14 cellular contexts compared by ENCODE assay signal in genomic region chr3:113485161-113485609, GRCh38. TPM values are rescaled to one million over a fixed set of nuclear protein-coding genes. Genes with fewer than 3 reads are reported as not detected.
DNase-seq lines count a peak whose midpoint lies in the region; ATAC-seq and TF ChIP-seq lines count a peak whose summit lies in the region.
"Had no signal": no experiment of that assay in that cellular context is flagged by ENCODE, and none has a peak within 500 bp of the region (broad histone marks: within the 10 kb centered on the region; RNA-seq: fewer than 3 reads in every experiment).

No MANE protein-coding gene starts in this region.

- no peak overlapping the region for H3K4me2 ChIP-seq in osteoblast (ENCODE audit: insufficient read depth, low read length)
- no peak overlapping the region for H3K4me2 ChIP-seq in neural progenitor cell

- peak; percentile 24 for DNase-seq in activated CD4-positive, alpha-beta T cell treated with anti-CD3 and anti-CD28 coated beads for 36 hours
- no peak for DNase-seq in activated CD4-positive, alpha-beta T cell treated with anti-CD3 and anti-CD28 coated beads, Interleukin-2, amount 50 U/mL, for 48 hours
- DNase-seq in T-helper 17 cell (peak in 1 of 3 donors; percentile 30), natural killer cell (peak; percentile 64), nephron progenitor cell (no peak), osteoblast (ENCODE audit: insufficient read length, low spot score, missing footprints) (no peak), neural progenitor cell (ENCODE audit: low spot score) (no peak)
- DNase-seq: body of pancreas; naive B cell; NCI-H1694 treated with DMSO at 0.1 percent for 48 hours; NCI-H526 treated with DMSO at 0.1 percent for 48 hours; stimulated activated CD4-positive, alpha-beta T cell treated with anti-CD3 and anti-CD28 coated beads, Interleukin-2, amount 100 ng/mL, for 48 hours had no signal

- H3K27me3 Mint-ChIP-seq in activated CD4-positive, alpha-beta T cell treated with anti-CD3 and anti-CD28 coated beads for 36 hours = no peaks in the 10 kb centered on the region
- no peaks in the 10 kb centered on the region for H3K27me3 Mint-ChIP-seq in T-helper 17 cell
- H3K27me3 Mint-ChIP-seq in activated naive CD4-positive, alpha-beta T cell treated with anti-CD3 and anti-CD28 coated beads, Interleukin-2, amount 50 U/mL, for 24 hours = no peaks in the 10 kb centered on the region
- H3K27me3 Mint-ChIP-seq in natural killer cell (ENCODE audit: low read depth in 2 of 2) = no peaks in the 10 kb centered on the region
- peaks cover 3% of the 10 kb centered on the region for H3K27me3 Mint-ChIP-seq in nephron progenitor cell (ENCODE audit: low read depth, poor library complexity)
- no peaks in the 10 kb centered on the region for H3K27me3 Mint-ChIP-seq in neural progenitor cell (ENCODE audit: insufficient read depth, low read depth)
- H3K27me3 Mint-ChIP-seq: naive B cell had no signal

- no peaks in the 10 kb centered on the region for H3F3A ChIP-seq in neural progenitor cell (ENCODE audit: low read depth)

- H3K27me3 ChIP-seq in osteoblast (ENCODE audit: insufficient read depth, low read length) (no peaks in the 10 kb centered on the region), neural progenitor cell (no peaks in the 10 kb centered on the region)
- H3K27me3 ChIP-seq: body of pancreas had no signal

- H3K27ac Mint-ChIP-seq in activated CD4-positive, alpha-beta T cell treated with anti-CD3 and anti-CD28 coated beads for 36 hours = no peak overlapping the region
- peak overlapping the region; percentile 91 for H3K27ac Mint-ChIP-seq in T-helper 17 cell
- H3K27ac Mint-ChIP-seq in activated naive CD4-positive, alpha-beta T cell treated with anti-CD3 and anti-CD28 coated beads, Interleukin-2, amount 50 U/mL, for 24 hours = no peak overlapping the region
- H3K27ac Mint-ChIP-seq in natural killer cell = peak overlapping the region; percentile 84 to 95
- no peak overlapping the region for H3K27ac Mint-ChIP-seq in nephron progenitor cell
- no peak overlapping the region for H3K27ac Mint-ChIP-seq in neural progenitor cell

- H3K36me3 ChIP-seq in osteoblast (ENCODE audit: insufficient read depth, low read length) = peaks cover 2% of the 10 kb centered on the region
- peaks cover 7% of the 10 kb centered on the region for H3K36me3 ChIP-seq in neural progenitor cell

- H3K4me3 ChIP-seq in osteoblast (ENCODE audit: insufficient read depth, low read length) = no peak overlapping the region
- H3K4me3 ChIP-seq in neural progenitor cell = no peak overlapping the region
- H3K4me3 ChIP-seq: body of pancreas had no signal

- H3K27ac ChIP-seq in osteoblast (ENCODE audit: low read depth, low read length) (no peak overlapping the region), neural progenitor cell (no peak overlapping the region)
- H3K27ac ChIP-seq: body of pancreas had no signal

- H3K9me3 Mint-ChIP-seq in activated CD4-positive, alpha-beta T cell treated with anti-CD3 and anti-CD28 coated beads for 36 hours (ENCODE audit: low read depth) = no peaks in the 10 kb centered on the region
- H3K9me3 Mint-ChIP-seq in activated naive CD4-positive, alpha-beta T cell treated with anti-CD3 and anti-CD28 coated beads, Interleukin-2, amount 50 U/mL, for 24 hours = peaks cover 5% of the 10 kb centered on the region
- peaks cover 0 to 2% of the 10 kb centered on the region in 2 donors for H3K9me3 Mint-ChIP-seq in natural killer cell
- peaks cover 53% of the 10 kb centered on the region for H3K9me3 Mint-ChIP-seq in nephron progenitor cell
- H3K9me3 Mint-ChIP-seq in neural progenitor cell = peaks cover 24% of the 10 kb centered on the region

- peaks cover 10% of the 10 kb centered on the region for H3K4me1 Mint-ChIP-seq in activated CD4-positive, alpha-beta T cell treated with anti-CD3 and anti-CD28 coated beads for 36 hours
- H3K4me1 Mint-ChIP-seq in T-helper 17 cell = peaks cover 12% of the 10 kb centered on the region
- H3K4me1 Mint-ChIP-seq in activated naive CD4-positive, alpha-beta T cell treated with anti-CD3 and anti-CD28 coated beads, Interleukin-2, amount 50 U/mL, for 24 hours = peaks cover 18% of the 10 kb centered on the region
- peaks cover 41 to 48% of the 10 kb centered on the region in 2 donors for H3K4me1 Mint-ChIP-seq in natural killer cell
- no peaks in the 10 kb centered on the region for H3K4me1 Mint-ChIP-seq in nephron progenitor cell
- H3K4me1 Mint-ChIP-seq in neural progenitor cell = no peaks in the 10 kb centered on the region

- H4K20me1 ChIP-seq in osteoblast (ENCODE audit: insufficient read depth, low read length) = no peaks in the 10 kb centered on the region
- H4K20me1 ChIP-seq in neural progenitor cell (ENCODE audit: low read depth) = no peaks in the 10 kb centered on the region

- no peak overlapping the region for H2AFZ ChIP-seq in osteoblast (ENCODE audit: low read length)
- no peak overlapping the region for H2AFZ ChIP-seq in neural progenitor cell (replicated peaks)

- H3K9me3 ChIP-seq in T-helper 17 cell (ENCODE audit: control insufficient read depth, low read length, poor library complexity, severe bottlenecking) = no peaks in the 10 kb centered on the region
- H3K9me3 ChIP-seq in osteoblast (ENCODE audit: low read depth, low read length) = no peaks in the 10 kb centered on the region
- no peaks in the 10 kb centered on the region for H3K9me3 ChIP-seq in neural progenitor cell (ENCODE audit: low read depth)
- H3K9me3 ChIP-seq: body of pancreas had no signal

- ATAC-seq in activated CD4-positive, alpha-beta T cell treated with anti-CD3 and anti-CD28 coated beads for 36 hours = peak; percentile 30
- peak; percentile 82 for ATAC-seq in T-helper 17 cell
- peak; percentile 82 to 88 (median 88) for ATAC-seq in natural killer cell
- ATAC-seq: body of pancreas had no signal

- H3K4me3 Mint-ChIP-seq in activated CD4-positive, alpha-beta T cell treated with anti-CD3 and anti-CD28 coated beads for 36 hours = no peak overlapping the region
- H3K4me3 Mint-ChIP-seq in T-helper 17 cell (peak overlapping the region; percentile 69), natural killer cell (peak overlapping the region; percentile 81), nephron progenitor cell (no peak overlapping the region), neural progenitor cell (no peak overlapping the region)
- H3K4me3 Mint-ChIP-seq in activated naive CD4-positive, alpha-beta T cell treated with anti-CD3 and anti-CD28 coated beads, Interleukin-2, amount 50 U/mL, for 24 hours = peak overlapping the region; percentile 12
- H3K4me3 Mint-ChIP-seq: naive B cell had no signal

- CTCF ChIA-PET in activated CD4-positive, alpha-beta T cell treated with anti-CD3 and anti-CD28 coated beads for 36 hours (lab: Charles Lee) = interaction anchor here (1.1 to 2.1 kb wide), 3 partner anchors 8 to 92 kb away, joined by 4 to 10 read pairs (median 7); no protein-coding TSS in a partner anchor

- TF ChIP-seq CTCF in natural killer cell (IDR thresholded peaks at IDR 0.05) (no peak), nephron progenitor cell (IDR thresholded peaks at IDR 0.05) (no peak), osteoblast (IDR thresholded peaks at IDR 0.05; ENCODE audit: extremely low read depth, low read depth, low read length) (no peak), neural progenitor cell (IDR thresholded peaks at IDR 0.05) (no peak)

- POLR2A ChIA-PET in activated CD4-positive, alpha-beta T cell treated with anti-CD3 and anti-CD28 coated beads for 36 hours (lab: Charles Lee) = no interaction called here

- no peak overlapping the region for H3K9ac ChIP-seq in neural progenitor cell

- peaks cover 17% of the 10 kb centered on the region for H3K36me3 Mint-ChIP-seq in activated CD4-positive, alpha-beta T cell treated with anti-CD3 and anti-CD28 coated beads for 36 hours (ENCODE audit: low read depth)
- peaks cover 11% of the 10 kb centered on the region for H3K36me3 Mint-ChIP-seq in T-helper 17 cell (ENCODE audit: low read depth)
- H3K36me3 Mint-ChIP-seq in activated naive CD4-positive, alpha-beta T cell treated with anti-CD3 and anti-CD28 coated beads, Interleukin-2, amount 50 U/mL, for 24 hours = peaks cover 22% of the 10 kb centered on the region
- no peaks in the 10 kb centered on the region for H3K36me3 Mint-ChIP-seq in natural killer cell
- H3K36me3 Mint-ChIP-seq in nephron progenitor cell (ENCODE audit: low read depth) = peaks cover 75% of the 10 kb centered on the region
- H3K36me3 Mint-ChIP-seq in neural progenitor cell = peaks cover 31% of the 10 kb centered on the region

- no peaks in the 10 kb centered on the region for H3K79me2 ChIP-seq in osteoblast (ENCODE audit: insufficient read depth, low read length)
- H3K79me2 ChIP-seq in neural progenitor cell (ENCODE audit: low read depth) = no peaks in the 10 kb centered on the region

- intact Hi-C loops in activated CD4-positive, alpha-beta T cell treated with anti-CD3 and anti-CD28 coated beads for 36 hours (cut with DNase I, micrococcal nuclease) = no loop called here
- intact Hi-C loops in natural killer cell (cut with micrococcal nuclease) = loop anchor here (2.0 to 5.0 kb wide), 3 partner anchors 48 to 262 kb away; partner anchors contain the start of genes ATP6V1A, NAA50, SIDT1 and USF3

- H3K4me1 ChIP-seq in osteoblast (ENCODE audit: insufficient read depth, low read length) (no peaks in the 10 kb centered on the region), neural progenitor cell (no peaks in the 10 kb centered on the region)
- H3K4me1 ChIP-seq: body of pancreas had no signal

RNA-seq across cellular contexts. Expression of gene SPICE1, which starts 29.8 kb away (rescaled TPM):
- total RNA-seq in activated CD4-positive, alpha-beta T cell treated with anti-CD3 and anti-CD28 coated beads for 36 hours = 10 to 100 TPM; 31.9 to 32.8 TPM
- 10 to 100 TPM; 13.7 to 16.1 TPM for total RNA-seq in T-helper 17 cell
- total RNA-seq in natural killer cell = 10 to 100 TPM in 2 of 3 donors, 1 to 10 TPM in 1; 8.6 to 14.7 (median 14.2) TPM
- 18.0 and 18.8 TPM in 2 replicates for total RNA-seq in osteoblast
- 35.2 and 48.6 TPM in 2 replicates for total RNA-seq in neural progenitor cell (ENCODE audit: low replicate concordance)

RNA-seq across cellular contexts. Expression of gene CFAP44, which starts 43.9 kb away (rescaled TPM):
- 1 to 10 TPM; 4.3 to 4.6 TPM for total RNA-seq in activated CD4-positive, alpha-beta T cell treated with anti-CD3 and anti-CD28 coated beads for 36 hours
- 1 to 10 TPM; 7.5 to 8.6 TPM for total RNA-seq in T-helper 17 cell
- total RNA-seq in natural killer cell = 1 to 10 TPM; 5.4 to 8.5 (median 6.5) TPM
- 5.6 and 5.8 TPM in 2 replicates for total RNA-seq in osteoblast
- total RNA-seq in neural progenitor cell (ENCODE audit: low replicate concordance) = 3.1 and 8.3 TPM in 2 replicates

RNA-seq across cellular contexts. Expression of gene SIDT1, which starts 47.2 kb away (rescaled TPM):
- total RNA-seq in activated CD4-positive, alpha-beta T cell treated with anti-CD3 and anti-CD28 coated beads for 36 hours = 10 to 100 TPM; 19.0 to 19.7 TPM
- total RNA-seq in T-helper 17 cell = 10 to 100 TPM; 53.8 to 62.5 TPM
- 100 to 1,000 TPM in 2 of 3 donors, 10 to 100 TPM in 1; 86.9 to 136 (median 101) TPM for total RNA-seq in natural killer cell
- under 0.01 TPM in 2 replicates for total RNA-seq in osteoblast
- not detected in 2 replicates for total RNA-seq in neural progenitor cell (ENCODE audit: low replicate concordance)
- total RNA-seq: H4 had no signal

Comparison
In these comparisons a context has a peak if more than half of its experiments do, and no peak if none do; other contexts are left out.
1. DNase-seq: peak in activated CD4-positive, alpha-beta T cell treated with anti-CD3 and anti-CD28 coated beads for 36 hours (single experiment) and natural killer cell (single experiment); none in activated CD4-positive, alpha-beta T cell treated with anti-CD3 and anti-CD28 coated beads, Interleukin-2, amount 50 U/mL, for 48 hours (0 of 2), nephron progenitor cell (single experiment), osteoblast (single experiment) and neural progenitor cell (single experiment).
2. ATAC-seq: peak in every context shown above with its lines; median percentile 88 in natural killer cell; 82 in T-helper 17 cell; 30 in activated CD4-positive, alpha-beta T cell treated with anti-CD3 and anti-CD28 coated beads for 36 hours.
3. H3K27ac Mint-ChIP-seq: peak in T-helper 17 cell (single experiment) and natural killer cell (2 of 2); none in activated CD4-positive, alpha-beta T cell treated with anti-CD3 and anti-CD28 coated beads for 36 hours (single experiment), activated naive CD4-positive, alpha-beta T cell treated with anti-CD3 and anti-CD28 coated beads, Interleukin-2, amount 50 U/mL, for 24 hours (single experiment), nephron progenitor cell (single experiment) and neural progenitor cell (single experiment).
4. H3K4me3 Mint-ChIP-seq: peak in T-helper 17 cell (single experiment), activated naive CD4-positive, alpha-beta T cell treated with anti-CD3 and anti-CD28 coated beads, Interleukin-2, amount 50 U/mL, for 24 hours (single experiment) and natural killer cell (single experiment); none in activated CD4-positive, alpha-beta T cell treated with anti-CD3 and anti-CD28 coated beads for 36 hours (single experiment), nephron progenitor cell (single experiment) and neural progenitor cell (single experiment).
5. RNA of gene SIDT1, which starts 47.2 kb away (total RNA-seq): 86.9 to 136 TPM in natural killer cell, 53.8 to 62.5 TPM in T-helper 17 cell and 19.0 to 19.7 TPM in activated CD4-positive, alpha-beta T cell treated with anti-CD3 and anti-CD28 coated beads for 36 hours; under 0.01 TPM in osteoblast and not detected in neural progenitor cell; every median in the first group is over 10 times any median in the second.